8 cellular contexts compared by ENCODE assay signal in genomic region chr9:127452481-127453092, GRCh38. TPM values are rescaled to one million over a fixed set of nuclear protein-coding genes. Genes with fewer than 3 reads are reported as not detected.
DNase-seq lines count a peak whose midpoint lies in the region; ATAC-seq, FAIRE-seq and TF ChIP-seq lines count a peak whose summit lies in the region.

No MANE protein-coding gene starts in this region.

- ATAC-seq in K562 (no peak), left lung (peak; percentile 8), HG03432 (IDR thresholded peaks at IDR 0.05; ENCODE audit: unreplicated experiment) (no peak)

- H3K36me3 ChIP-seq in CD4-positive, alpha-beta memory T cell (ENCODE audit: insufficient read depth, low read length), result peaks cover 26% of the 10 kb centered on the region
- peaks cover 41% of the 10 kb centered on the region for H3K36me3 ChIP-seq in K562 (ENCODE audit: control insufficient read depth, insufficient read depth, low read length)
- H3K36me3 ChIP-seq in left lung, result peaks cover 0 to 39% of the 10 kb centered on the region in 2 donors
- H3K36me3 ChIP-seq in transverse colon, result peaks cover 0 to 23% (median 6%) of the 10 kb centered on the region in 4 donors

- whole genome bisulfite sequencing in K562 (ENCODE audit: insufficient coverage, low coverage, missing lambda C conversion rate), result 53% methylated on average over 7 of the region's 7 CpGs
- 0 to 46% methylated on average over 1 to 7 of the region's 7 CpGs for WGBS in transverse colon (ENCODE audit: low coverage in 1 of 2), 2 donors

- H3K9me3 ChIP-seq in CD4-positive, alpha-beta memory T cell (ENCODE audit: control insufficient read depth in 1 of 2, low read length in 2 of 2), result no peaks in the 10 kb centered on the region
- H3K9me3 ChIP-seq in K562 (replicated peaks; ENCODE audit: control insufficient read depth, insufficient read depth, low read depth, low read length), result no peaks in the 10 kb centered on the region; the same call in 1 of the 2 replicates
- H3K9me3 ChIP-seq in left lung, result no peaks in the 10 kb centered on the region
- H3K9me3 ChIP-seq in transverse colon, result no peaks in the 10 kb centered on the region

- H3K4me1 Mint-ChIP-seq in CD4-positive, alpha-beta memory T cell, result peaks cover 28 to 52% (median 37%) of the 10 kb centered on the region in 4 donors

- TF ChIP-seq EP300 in K562 (IDR thresholded peaks at IDR 0.05; ENCODE audit: low read length) (no peak), transverse colon (IDR thresholded peaks at IDR 0.05; ENCODE audit: low read depth) (no peak)

- peaks cover 52% of the 10 kb centered on the region for H3K79me2 ChIP-seq in K562 (ENCODE audit: control insufficient read depth, insufficient read depth, low read length)

- peaks cover 29% of the 10 kb centered on the region for H3K4me1 ChIP-seq in CD4-positive, alpha-beta memory T cell (ENCODE audit: insufficient read depth, low read length)
- peaks cover 24 to 28% of the 10 kb centered on the region in 2 experiments; a peak in 4 of 5 replicates for H3K4me1 ChIP-seq in K562 (replicated peaks in 1 of 2; ENCODE audit: control insufficient read depth in 2 of 2, insufficient read depth in 2 of 2, low read length in 2 of 2)
- H3K4me1 ChIP-seq in left lung, result peaks cover 14 to 65% of the 10 kb centered on the region in 2 donors
- H3K4me1 ChIP-seq in transverse colon, result peaks cover 20 to 41% (median 35%) of the 10 kb centered on the region in 4 donors

- CTCF ChIA-PET in CD4-positive, alpha-beta memory T cell (lab: Charles Lee; ENCODE audit: partially characterized antibody), result no interaction called here
- CTCF ChIA-PET in K562 (lab: Yijun Ruan, JAX; ENCODE audit: low intra/inter-chr PET ratio), result interaction anchor here (0.5 kb wide), 1 partner anchor 110 kb away, joined by 3 read pairs; no protein-coding TSS in a partner anchor

- H2AFZ ChIP-seq in K562 (ENCODE audit: low read depth, low read length), result peak overlapping the region; percentile 95

- H3K27me3 ChIP-seq in CD4-positive, alpha-beta memory T cell (ENCODE audit: insufficient read depth, low read length), result no peaks in the 10 kb centered on the region
- H3K27me3 ChIP-seq in K562 (ENCODE audit: control insufficient read depth in 2 of 2, insufficient read depth in 2 of 2, low read length in 2 of 2), result no peaks in the 10 kb centered on the region
- no peaks in the 10 kb centered on the region for H3K27me3 ChIP-seq in left lung
- no peaks in the 10 kb centered on the region for H3K27me3 ChIP-seq in transverse colon

- H3K27ac ChIP-seq in CD4-positive, alpha-beta memory T cell (ENCODE audit: low read depth, low read length), result no peak overlapping the region
- H3K27ac ChIP-seq in K562 (ENCODE audit: extremely low read depth, low read depth, low read length) (no peak overlapping the region; the same call in 2 of the 3 replicates), left lung (peak overlapping the region; percentile 87 to 94), transverse colon (peak overlapping the region; percentile 94 to 98 (median 94))

- peaks cover 0 to 3% (median 0%) of the 10 kb centered on the region in 8 donors for H3K9me3 Mint-ChIP-seq in CD4-positive, alpha-beta memory T cell

- no TSS peak for BruUV-seq in K562 (replicated peaks; lab: Mats Ljungman, UMichigan)

- no peaks in the 10 kb centered on the region for H3K9me1 ChIP-seq in K562 (ENCODE audit: control insufficient read depth, insufficient read depth, low read length)

- H3K4me3 Mint-ChIP-seq in CD4-positive, alpha-beta memory T cell, result peak overlapping the region; percentile 95 to 99 (median 96)

- H3K9ac ChIP-seq in K562 (ENCODE audit: insufficient read depth in 1 of 2, low read depth in 2 of 2, low read length in 2 of 2), result peak overlapping the region; percentile 94 to 97; a peak in 2 of 4 replicates

- intact Hi-C loops in CD4-positive, alpha-beta memory T cell (cut with micrococcal nuclease), result loop anchor here (5.0 kb wide), 1 partner anchor 265 kb away; the partner anchor contains the start of genes PTRH1 and TTC16
- intact Hi-C loops in K562 (cut with micrococcal nuclease) (no loop called here), left lung (cut with DNase I) (no loop called here), transverse colon (cut with DNase I; ENCODE audit: low total_unique reads) (loop anchor here (2.0 kb wide), 1 partner anchor 56 kb away; the partner anchor contains the start of gene SLC2A8)

- FAIRE-seq in K562 (lab: Jason Lieb, UNC), result no peak

- peaks cover 29% of the 10 kb centered on the region for H4K20me1 ChIP-seq in K562 (replicated peaks; ENCODE audit: control insufficient read depth, insufficient read depth, low read length)

- peak overlapping the region; percentile 86 to 97 for H3K4me3 ChIP-seq in CD4-positive, alpha-beta memory T cell (ENCODE audit: low read length in 2 of 2)
- peak overlapping the region; percentile 78; the same call in 1 of the 2 replicates for H3K4me3 ChIP-seq in K562
- peak overlapping the region; percentile 81 to 91 for H3K4me3 ChIP-seq in left lung
- H3K4me3 ChIP-seq in transverse colon, result peak overlapping the region in 3 of 4 donors; percentile 61 to 68 (median 65)

- peak overlapping the region; percentile 100 for H3K4me2 ChIP-seq in K562 (ENCODE audit: insufficient read depth, low read length)

- no peak for TF ChIP-seq CTCF in K562 (IDR thresholded peaks at IDR 0.05 in 2 of 3, conservative IDR thresholded peaks at IDR 0.05 in 1 of 3; ENCODE audit: insufficient read depth in 2 of 3, low read depth in 1 of 3, low read length in 3 of 3)
- no peak for TF ChIP-seq CTCF in left lung (IDR thresholded peaks at IDR 0.05)
- no peak for TF ChIP-seq CTCF in transverse colon (IDR thresholded peaks at IDR 0.05)

- POLR2A ChIA-PET in CD4-positive, alpha-beta memory T cell (lab: Charles Lee; ENCODE audit: partially characterized antibody), result interaction anchor here (0.9 to 4.1 kb wide), 6 partner anchors 9 to 227 kb away, joined by 3 to 67 read pairs (median 22); partner anchors contain the start of gene ZNF79
- POLR2A ChIA-PET in K562 (lab: Yijun Ruan, JAX), result interaction anchor here (0.7 to 3.6 kb wide), 4 partner anchors 9 to 27 kb away, joined by 3 to 21 read pairs (median 4); no protein-coding TSS in a partner anchor

- in situ Hi-C loops in K562 (cut with MboI), result no loop called here
- in situ Hi-C loops in transverse colon (cut with MboI; ENCODE audit: low pct_ligation_motif_present in 1 of 4, low pct_unique_long_range_greater_than_20kb in 1 of 4, low sequenced_read_pairs in 3 of 4), result no loop called here

- H3K27me3 Mint-ChIP-seq in CD4-positive, alpha-beta memory T cell, result no peaks in the 10 kb centered on the region

- no peak for DNase-seq in CD4-positive, alpha-beta memory T cell
- peak; percentile 36 for DNase-seq in LoVo (ENCODE audit: low spot score)
- DNase-seq in K562 (ENCODE audit: extremely low read depth in 1 of 4, low spot score in 3 of 4), result no peak
- peak in 1 of 2 donors; percentile 53 for DNase-seq in left lung
- peak; percentile 85 for DNase-seq in transverse colon
- DNase-seq in NCI-H1092 (lab: John Stamatoyannopoulos, UW), result no peak
- DNase-seq in SW 1271 (lab: John Stamatoyannopoulos, UW), result no peak

- TF ChIP-seq POLR2A in K562 (conservative IDR thresholded peaks at IDR 0.05) (no peak), transverse colon (IDR thresholded peaks at IDR 0.05) (no peak)

- peaks cover 29 to 56% of the 10 kb centered on the region in 2 donors for H3K36me3 Mint-ChIP-seq in CD4-positive, alpha-beta memory T cell

- H3K27ac Mint-ChIP-seq in CD4-positive, alpha-beta memory T cell, result peak overlapping the region; percentile 73 to 98 (median 96)

- TF ChIP-seq RAD21 in K562 (CRISPR knock-in tag; conservative IDR thresholded peaks at IDR 0.05 in 1 of 2, IDR thresholded peaks at IDR 0.05 in 1 of 2), result no peak

RNA-seq across cellular contexts. Expression of gene LRSAM1, which starts 1.3 kb away (rescaled TPM):
- 10 to 100 TPM; 30.5 to 31.3 TPM for total RNA-seq in CD4-positive, alpha-beta memory T cell
- 1 to 10 TPM; 4.3 to 9.2 TPM for polyA plus RNA-seq in CD4-positive, alpha-beta memory T cell
- 55.1 and 93.1 TPM in 2 replicates for total RNA-seq in K562 (2011; cell fraction: chromatin; rRNA removed; ENCODE audit: low replicate concordance)
- total RNA-seq in K562 (2011; cell fraction: nucleolus; rRNA removed), result 44.6 and 44.7 TPM in 2 replicates
- 34.8 and 38.2 TPM in 2 replicates for total RNA-seq in K562 (2011; cell fraction: nucleoplasm; rRNA removed)
- total RNA-seq in K562 (2014; rRNA removed) (9.0 and 9.9 TPM in 2 replicates), K562 (2014; rRNA removed; fragmentation: Illumina TruSeq; extraction: Trizol) (3.2 and 4.1 TPM in 2 replicates), K562 (2015; rRNA removed; fragmentation: Illumina TruSeq; extraction: Trizol) (4.6 and 5.5 TPM in 2 replicates), K562 (2021) (16.2 and 16.9 TPM in 2 replicates), left lung (10 to 100 TPM; 16.4 to 24.4 TPM), transverse colon (10 to 100 TPM; 16.2 to 39.2 (median 26.2) TPM)
- polyA plus RNA-seq in K562 (2011; rRNA removed) (4.7 and 6.1 TPM in 2 replicates), K562 (2014; fragmentation: Illumina TruSeq; extraction: Trizol) (6.2 and 7.4 TPM in 2 replicates), K562 (2014; fragmentation: Nextera tagmentation; extraction: Ambion mirVana) (under 1 TPM; 0.07 to 0.32 TPM), K562 (2014; rRNA removed) (8.5 and 11.3 TPM in 2 replicates)
- 3.1 and 6.4 TPM in 2 replicates for polyA plus RNA-seq in K562 (2011; cell fraction: cytosol; rRNA removed)
- 20.1 and 28.5 TPM in 2 replicates for polyA plus RNA-seq in K562 (2011; cell fraction: nucleus; rRNA removed)
- 6.8 and 13.7 TPM in 2 replicates for polyA plus RNA-seq in K562 (2012)
- 8.0 and 9.1 TPM in 2 replicates for polyA minus RNA-seq in K562 (2011; rRNA and poly(A)+ RNA removed)
- polyA minus RNA-seq in K562 (2011; cell fraction: cytosol; rRNA and poly(A)+ RNA removed), result 5.1 and 7.0 TPM in 2 replicates
- polyA minus RNA-seq in K562 (2011; cell fraction: nucleus; rRNA and poly(A)+ RNA removed), result 14.7 and 16.1 TPM in 2 replicates

RNA-seq across cellular contexts. Expression of gene RPL12, which starts 1.4 kb away (rescaled TPM):
- 1,000 to 10,000 TPM; 1,622 to 1,664 TPM for total RNA-seq in CD4-positive, alpha-beta memory T cell
- polyA plus RNA-seq in CD4-positive, alpha-beta memory T cell, result 1,000 to 10,000 TPM; 1,304 to 1,786 TPM
- total RNA-seq in K562 (2011; cell fraction: chromatin; rRNA removed; ENCODE audit: low replicate concordance), result 400 and 555 TPM in 2 replicates
- 648 and 678 TPM in 2 replicates for total RNA-seq in K562 (2011; cell fraction: nucleolus; rRNA removed)
- total RNA-seq in K562 (2011; cell fraction: nucleoplasm; rRNA removed), result 701 and 1,157 TPM in 2 replicates
- total RNA-seq in K562 (2014; rRNA removed) (1,796 and 1,973 TPM in 2 replicates), K562 (2014; rRNA removed; fragmentation: Illumina TruSeq; extraction: Trizol) (2,499 and 2,531 TPM in 2 replicates), K562 (2015; rRNA removed; fragmentation: Illumina TruSeq; extraction: Trizol) (3,220 and 3,261 TPM in 2 replicates), K562 (2021) (1,614 and 1,743 TPM in 2 replicates), left lung (1,000 to 10,000 TPM in 1 of 2 donors, 100 to 1,000 TPM in 1; 902 to 1,036 TPM), transverse colon (1,000 to 10,000 TPM; 1,054 to 2,042 (median 1,540) TPM)
- polyA plus RNA-seq in K562 (2011; rRNA removed) (2,587 and 3,088 TPM in 2 replicates), K562 (2014; fragmentation: Illumina TruSeq; extraction: Trizol) (4,080 and 4,558 TPM in 2 replicates), K562 (2014; fragmentation: Nextera tagmentation; extraction: Ambion mirVana) (1,000 to 10,000 TPM; 2,219 to 2,376 TPM), K562 (2014; rRNA removed) (2,953 and 3,005 TPM in 2 replicates)
- 2,689 and 4,292 TPM in 2 replicates for polyA plus RNA-seq in K562 (2011; cell fraction: cytosol; rRNA removed)
- polyA plus RNA-seq in K562 (2011; cell fraction: nucleus; rRNA removed), result 951 and 1,340 TPM in 2 replicates
- polyA plus RNA-seq in K562 (2012), result 1,770 and 3,341 TPM in 2 replicates
- 933 and 1,147 TPM in 2 replicates for polyA minus RNA-seq in K562 (2011; rRNA and poly(A)+ RNA removed)
- polyA minus RNA-seq in K562 (2011; cell fraction: cytosol; rRNA and poly(A)+ RNA removed), result 732 and 781 TPM in 2 replicates
- polyA minus RNA-seq in K562 (2011; cell fraction: nucleus; rRNA and poly(A)+ RNA removed), result 303 and 594 TPM in 2 replicates

RNA-seq across cellular contexts. Expression of gene ZNF79, which starts 28.4 kb away (rescaled TPM):
- 10 to 100 TPM; 22.2 to 22.5 TPM for total RNA-seq in CD4-positive, alpha-beta memory T cell
- 1 to 10 TPM; 1.0 to 5.8 TPM for polyA plus RNA-seq in CD4-positive, alpha-beta memory T cell
- 23.5 and 37.2 TPM in 2 replicates for total RNA-seq in K562 (2011; cell fraction: chromatin; rRNA removed; ENCODE audit: low replicate concordance)
- total RNA-seq in K562 (2011; cell fraction: nucleolus; rRNA removed), result 21.8 and 28.7 TPM in 2 replicates
- total RNA-seq in K562 (2011; cell fraction: nucleoplasm; rRNA removed), result 13.2 and 19.8 TPM in 2 replicates
- total RNA-seq in K562 (2014; rRNA removed), result 6.0 and 6.6 TPM in 2 replicates
- 5.3 and 5.6 TPM in 2 replicates for total RNA-seq in K562 (2014; rRNA removed; fragmentation: Illumina TruSeq; extraction: Trizol)
- total RNA-seq in K562 (2015; rRNA removed; fragmentation: Illumina TruSeq; extraction: Trizol), result 6.3 and 7.0 TPM in 2 replicates
- total RNA-seq in K562 (2021), result 6.3 and 6.4 TPM in 2 replicates
- polyA plus RNA-seq in K562 (2011; rRNA removed), result 2.7 and 3.4 TPM in 2 replicates
- polyA plus RNA-seq in K562 (2011; cell fraction: cytosol; rRNA removed), result 2.5 and 2.8 TPM in 2 replicates
- polyA plus RNA-seq in K562 (2011; cell fraction: nucleus; rRNA removed), result 3.9 and 4.7 TPM in 2 replicates
- polyA plus RNA-seq in K562 (2012), result 3.0 and 3.1 TPM in 2 replicates
- polyA plus RNA-seq in K562 (2014; fragmentation: Illumina TruSeq; extraction: Trizol), result 4.1 and 4.3 TPM in 2 replicates
- polyA plus RNA-seq in K562 (2014; fragmentation: Nextera tagmentation; extraction: Ambion mirVana), result under 1 TPM; 0.62 to 0.70 TPM
- polyA plus RNA-seq in K562 (2014; rRNA removed), result 3.7 and 5.1 TPM in 2 replicates
- 13.0 and 14.1 TPM in 2 replicates for polyA minus RNA-seq in K562 (2011; rRNA and poly(A)+ RNA removed)
- polyA minus RNA-seq in K562 (2011; cell fraction: cytosol; rRNA and poly(A)+ RNA removed), result 5.1 and 5.7 TPM in 2 replicates
- polyA minus RNA-seq in K562 (2011; cell fraction: nucleus; rRNA and poly(A)+ RNA removed), result 9.2 and 10.7 TPM in 2 replicates
- total RNA-seq in left lung, result 1 to 10 TPM; 7.7 to 9.0 TPM
- total RNA-seq in transverse colon, result 10 to 100 TPM in 3 of 4 donors, 1 to 10 TPM in 1; 9.4 to 12.3 (median 11.3) TPM

RNA-seq across cellular contexts. Expression of gene SLC2A8, which starts 55.6 kb away (rescaled TPM):
- total RNA-seq in CD4-positive, alpha-beta memory T cell, result 1 to 10 TPM; 2.1 to 2.3 TPM
- 1 to 10 TPM; 1.1 to 3.2 TPM for polyA plus RNA-seq in CD4-positive, alpha-beta memory T cell
- 9.0 and 31.6 TPM in 2 replicates for total RNA-seq in K562 (2011; cell fraction: chromatin; rRNA removed; ENCODE audit: low replicate concordance)
- 24.8 and 24.9 TPM in 2 replicates for total RNA-seq in K562 (2011; cell fraction: nucleolus; rRNA removed)
- 12.1 and 16.1 TPM in 2 replicates for total RNA-seq in K562 (2011; cell fraction: nucleoplasm; rRNA removed)
- total RNA-seq in K562 (2014; rRNA removed), result 9.7 and 12.6 TPM in 2 replicates
- 1.6 and 2.4 TPM in 2 replicates for total RNA-seq in K562 (2014; rRNA removed; fragmentation: Illumina TruSeq; extraction: Trizol)
- total RNA-seq in K562 (2015; rRNA removed; fragmentation: Illumina TruSeq; extraction: Trizol), result 5.2 and 6.7 TPM in 2 replicates
- 10.3 and 12.9 TPM in 2 replicates for total RNA-seq in K562 (2021)
- polyA plus RNA-seq in K562 (2011; rRNA removed), result 5.4 and 8.1 TPM in 2 replicates
- polyA plus RNA-seq in K562 (2011; cell fraction: cytosol; rRNA removed), result 7.3 and 17.7 TPM in 2 replicates
- polyA plus RNA-seq in K562 (2011; cell fraction: nucleus; rRNA removed), result 22.0 and 29.9 TPM in 2 replicates
- 6.4 and 7.8 TPM in 2 replicates for polyA plus RNA-seq in K562 (2012)
- 3.6 and 6.2 TPM in 2 replicates for polyA plus RNA-seq in K562 (2014; fragmentation: Illumina TruSeq; extraction: Trizol)
- polyA plus RNA-seq in K562 (2014; fragmentation: Nextera tagmentation; extraction: Ambion mirVana), result 1 to 10 TPM in 1 of 2 experiments, under 1 TPM in 1; 0.13 to 1.1 TPM
- 9.9 and 10.4 TPM in 2 replicates for polyA plus RNA-seq in K562 (2014; rRNA removed)
- 2.7 and 2.9 TPM in 2 replicates for polyA minus RNA-seq in K562 (2011; rRNA and poly(A)+ RNA removed)
- polyA minus RNA-seq in K562 (2011; cell fraction: cytosol; rRNA and poly(A)+ RNA removed), result 6.7 and 7.1 TPM in 2 replicates
- polyA minus RNA-seq in K562 (2011; cell fraction: nucleus; rRNA and poly(A)+ RNA removed), result 8.3 and 8.9 TPM in 2 replicates
- total RNA-seq in left lung, result 10 to 100 TPM; 20.1 to 23.2 TPM
- 10 to 100 TPM in 3 of 4 donors, 1 to 10 TPM in 1; 9.6 to 95.8 (median 29.4) TPM for total RNA-seq in transverse colon

Comparison
In these comparisons a context has a peak if more than half of its experiments do, and no peak if none do; other contexts are left out.
1. DNase-seq: peak in LoVo (single experiment) and transverse colon (single experiment); none in CD4-positive, alpha-beta memory T cell (0 of 5), K562 (0 of 4), NCI-H1092 (single experiment) and SW 1271 (0 of 2).
2. H3K27ac ChIP-seq: peak in left lung (2 of 2) and transverse colon (4 of 4); none in CD4-positive, alpha-beta memory T cell (single experiment) and K562 (single experiment).
3. intact Hi-C loops: an anchor here in CD4-positive, alpha-beta memory T cell (5.0 kb wide) and transverse colon (2.0 kb wide); none called in K562 and left lung.
4. Peak in every context shown above with its lines, with median percentiles within 50 percentile points of each other: H3K4me3 ChIP-seq.